ENCODE assay signal across 8 cellular contexts in genomic region chr9:35102769-35103659, GRCh38. TPM values are rescaled to one million over a fixed set of nuclear protein-coding genes. Genes with fewer than 3 reads are reported as not detected.
DNase-seq lines count a peak whose midpoint lies in the region; ATAC-seq, FAIRE-seq and TF ChIP-seq lines count a peak whose summit lies in the region.

TSS of gene STOML2 (minus strand) at chr9:35103131. CDS start at chr9:35103094, 37 bp downstream.

- H3K27ac ChIP-seq in keratinocyte (ENCODE audit: control insufficient read depth, insufficient read depth, low read length), result peak within 1 kb of the TSS; percentile 92

- no peaks in the 10 kb centered on the region for H4K20me1 ChIP-seq in keratinocyte (ENCODE audit: control insufficient read depth, extremely low read depth, insufficient read depth, low read length)

- peak within 1 kb of the TSS; percentile 90 for H2AFZ ChIP-seq in keratinocyte (ENCODE audit: control insufficient read depth, low read length)

- peak; percentile 80 for FAIRE-seq in keratinocyte (lab: Jason Lieb, UNC)

- ATAC-seq in GM19043 (IDR thresholded peaks at IDR 0.05; ENCODE audit: low read depth, unreplicated experiment) (peak; percentile 98), HG03378 (IDR thresholded peaks at IDR 0.05; ENCODE audit: unreplicated experiment) (peak; percentile 86)

- H3K9me1 ChIP-seq in keratinocyte (ENCODE audit: control insufficient read depth, extremely low read depth, insufficient read depth, low read length), result no peaks in the 10 kb centered on the region

- peaks cover 21% of the 10 kb centered on the region for H3K79me2 ChIP-seq in keratinocyte (ENCODE audit: control insufficient read depth, insufficient read depth, low read length)

- H3K4me3 ChIP-seq in AG10803 (ENCODE audit: low read length) (peak within 1 kb of the TSS; percentile 92), keratinocyte (ENCODE audit: control insufficient read depth in 2 of 3, extremely low read depth in 1 of 3, insufficient read depth in 2 of 3, low read depth in 1 of 3, low read length in 3 of 3) (peak within 1 kb of the TSS; percentile 68 to 88 (median 77))

- peak; percentile 97 for DNase-seq in AG10803 (ENCODE audit: low read depth)
- DNase-seq in NCI-H460 (ENCODE audit: extremely low read depth, low read depth), result peak; percentile 89
- peak; percentile 86 for DNase-seq in activated CD4-positive, CD25-positive, alpha-beta regulatory T cell treated with anti-CD3 and anti-CD28 coated beads, Interleukin-2, amount 50 U/mL, for 72 hours
- DNase-seq in cerebellar nuclear complex (lab: John Stamatoyannopoulos, UW), result peak; percentile 93 to 99
- no peak for DNase-seq in keratinocyte (ENCODE audit: low read depth, low spot score)
- peak; percentile 79 to 80 for DNase-seq in stimulated activated CD4-positive, alpha-beta T cell treated with anti-CD3 and anti-CD28 coated beads, Interleukin-15, amount 100 ng/mL, for 1 hour (ENCODE audit: low read depth in 1 of 2, low spot score in 1 of 2)

- peaks cover 17% of the 10 kb centered on the region for H3K4me1 ChIP-seq in keratinocyte (ENCODE audit: control insufficient read depth, extremely low read depth, insufficient read depth, low read length)

- H3K36me3 ChIP-seq in keratinocyte (ENCODE audit: control insufficient read depth in 2 of 2, extremely low read depth in 1 of 2, insufficient read depth in 2 of 2, low read length in 2 of 2), result peaks cover 45 to 49% of the 10 kb centered on the region in 2 experiments

- no peaks in the 10 kb centered on the region for H3K27me3 ChIP-seq in keratinocyte (ENCODE audit: control insufficient read depth, extremely low read depth, insufficient read depth, low read length)

- dilution Hi-C loops in keratinocyte (cut with MboI; ENCODE audit: extremely low pct_ligation_motif_present, low sequenced_read_pairs), result no loop called here

- TF ChIP-seq CTCF in AG10803 (conservative IDR thresholded peaks at IDR 0.05; ENCODE audit: low read length), result no peak
- no peak for TF ChIP-seq CTCF in keratinocyte (optimal IDR thresholded peaks at IDR 0.05 in 1 of 3, IDR thresholded peaks at IDR 0.05 in 1 of 3, conservative IDR thresholded peaks at IDR 0.05 in 1 of 3; ENCODE audit: extremely low read depth in 1 of 3, insufficient read depth in 2 of 3, low read length in 3 of 3)

- no peaks in the 10 kb centered on the region for H3K9me3 ChIP-seq in keratinocyte (ENCODE audit: control insufficient read depth, low read depth, low read length)

- H3K9ac ChIP-seq in keratinocyte (ENCODE audit: control insufficient read depth, extremely low read depth, insufficient read depth, low read length), result peak within 1 kb of the TSS; percentile 94

- peak within 1 kb of the TSS; percentile 100 for H3K4me2 ChIP-seq in keratinocyte (ENCODE audit: control insufficient read depth, extremely low read depth, insufficient read depth, low read depth, low read length)

RNA-seq across cellular contexts. Expression of gene STOML2, which starts in this region (rescaled TPM):
- 205 and 206 TPM in 2 replicates for total RNA-seq in NCI-H460 (2014; rRNA removed; shearing (Covaris generic))
- polyA plus RNA-seq in NCI-H460 (2014; cell fraction: nucleus; rRNA removed), result 181 and 187 TPM in 2 replicates
- 149 to 174 TPM (median 154 TPM) in 3 replicates for polyA plus RNA-seq in keratinocyte
- 53.8 TPM for polyA plus RNA-seq in keratinocyte (2011; ENCODE audit: low read depth)
- polyA plus RNA-seq in keratinocyte (2011; cell fraction: cytosol; rRNA removed), result 129 and 146 TPM in 2 replicates
- polyA plus RNA-seq in keratinocyte (2011; cell fraction: nucleus; rRNA removed), result 70.7 and 85.4 TPM in 2 replicates
- 109 and 138 TPM in 2 replicates for polyA plus RNA-seq in keratinocyte (2012; ENCODE audit: low replicate concordance)
- polyA minus RNA-seq in keratinocyte, result 86.9 to 195 TPM (median 104 TPM) in 3 replicates
- 49.5 TPM for polyA minus RNA-seq in keratinocyte (2011; cell fraction: cytosol; rRNA and poly(A)+ RNA removed)
- 10.3 and 18.0 TPM in 2 replicates for polyA minus RNA-seq in keratinocyte (2011; cell fraction: nucleus; rRNA and poly(A)+ RNA removed)
